8 cellular contexts compared by ENCODE assay signal in genomic region chr7:131110294-131111080, GRCh38.
DNase-seq lines count a peak whose midpoint lies in the region; ATAC-seq and TF ChIP-seq lines count a peak whose summit lies in the region.

No MANE protein-coding gene starts in this region.

- WGBS in SK-N-SH (ENCODE audit: low lambda C conversion rate): 45% methylated on average over 12 of the region's 12 CpGs

- H3K4me3 Mint-ChIP-seq in activated naive CD4-positive, alpha-beta T cell treated with anti-CD3 and anti-CD28 coated beads, Interleukin-2, amount 50 U/mL, for 24 hours: peak overlapping the region; percentile 97
- H3K4me3 Mint-ChIP-seq in neural crest cell: peak overlapping the region; percentile 63

- no peaks in the 10 kb centered on the region for H3K36me3 ChIP-seq in SK-N-SH (replicated peaks in 1 of 2; ENCODE audit: control insufficient read depth in 1 of 2, insufficient read depth in 2 of 2, low read length in 1 of 2)

- H3K9me3 ChIP-seq in SK-N-SH: no peaks in the 10 kb centered on the region

- H3F3A ChIP-seq in SK-N-SH (replicated peaks; ENCODE audit: insufficient read depth): peaks cover 13% of the 10 kb centered on the region

- no peak for TF ChIP-seq EP300 in SK-N-SH (IDR thresholded peaks at IDR 0.05; ENCODE audit: borderline replicate concordance in 1 of 2, low read depth in 1 of 2, low read length in 1 of 2)

- H4K20me1 ChIP-seq in SK-N-SH (ENCODE audit: insufficient read depth): no peaks in the 10 kb centered on the region; the same call in 1 of the 2 replicates

- H3K9me2 ChIP-seq in SK-N-SH: no peaks in the 10 kb centered on the region

- peak overlapping the region; percentile 85 to 93 for H3K4me3 ChIP-seq in SK-N-SH (ENCODE audit: low read depth in 2 of 2, low read length in 1 of 2)

- peak overlapping the region; percentile 52 for H2AFZ ChIP-seq in SK-N-SH (ENCODE audit: low read depth)

- CTCF ChIA-PET in SK-N-SH (lab: Yijun Ruan, JAX): interaction anchor here (1.0 to 2.2 kb wide), 5 partner anchors 11 to 128 kb away, joined by 3 to 10 read pairs (median 5); no protein-coding TSS in a partner anchor

- ATAC-seq in GM18861 (IDR thresholded peaks at IDR 0.05; ENCODE audit: unreplicated experiment) (no peak), GM21390 (IDR thresholded peaks at IDR 0.05; ENCODE audit: unreplicated experiment) (no peak)

- POLR2A ChIA-PET in SK-N-SH (lab: Yijun Ruan, JAX): interaction anchor here (1.0 kb wide), 1 partner anchor 184 kb away, joined by 3 read pairs; no protein-coding TSS in a partner anchor

- H3K27me3 Mint-ChIP-seq in activated naive CD4-positive, alpha-beta T cell treated with anti-CD3 and anti-CD28 coated beads, Interleukin-2, amount 50 U/mL, for 24 hours: no peaks in the 10 kb centered on the region
- peaks cover 73% of the 10 kb centered on the region for H3K27me3 Mint-ChIP-seq in neural crest cell (ENCODE audit: low read depth)

- TF ChIP-seq CTCF in SK-N-SH (IDR thresholded peaks at IDR 0.05) (no peak), neural crest cell (conservative IDR thresholded peaks at IDR 0.05) (no peak)

- peak overlapping the region; percentile 96 for H3K9ac ChIP-seq in SK-N-SH

- peak overlapping the region; percentile 88 for H3K27ac Mint-ChIP-seq in activated naive CD4-positive, alpha-beta T cell treated with anti-CD3 and anti-CD28 coated beads, Interleukin-2, amount 50 U/mL, for 24 hours
- no peak overlapping the region for H3K27ac Mint-ChIP-seq in neural crest cell (ENCODE audit: unreplicated experiment)

- H3K79me2 ChIP-seq in SK-N-SH (ENCODE audit: insufficient read depth): peaks cover 46% of the 10 kb centered on the region

- H3K9me3 Mint-ChIP-seq in activated naive CD4-positive, alpha-beta T cell treated with anti-CD3 and anti-CD28 coated beads, Interleukin-2, amount 50 U/mL, for 24 hours: no peaks in the 10 kb centered on the region
- H3K9me3 Mint-ChIP-seq in neural crest cell: no peaks in the 10 kb centered on the region

- H3K27ac ChIP-seq in SK-N-SH (ENCODE audit: low read depth in 2 of 2, low read length in 1 of 2): peak overlapping the region; percentile 89 to 95

- DNase-seq in activated naive CD4-positive, alpha-beta T cell treated with Interleukin-2 at 50 U/mL for 16 hours: no peak
- no peak for DNase-seq in SK-N-SH
- DNase-seq in fibroblast of gingiva (ENCODE audit: low read depth): peak; percentile 47
- no peak for DNase-seq in neural crest cell (ENCODE audit: low read depth, low spot score)
- no peak for DNase-seq in stimulated activated naive CD4-positive, alpha-beta T cell treated with Interleukin-2 at 50 U/mL for 16 hours (lab: John Stamatoyannopoulos, UW)

- no peaks in the 10 kb centered on the region for H3K36me3 Mint-ChIP-seq in activated naive CD4-positive, alpha-beta T cell treated with anti-CD3 and anti-CD28 coated beads, Interleukin-2, amount 50 U/mL, for 24 hours
- no peaks in the 10 kb centered on the region for H3K36me3 Mint-ChIP-seq in neural crest cell (ENCODE audit: low read depth)

- no peak for TF ChIP-seq RAD21 in SK-N-SH (IDR thresholded peaks at IDR 0.05; ENCODE audit: low read length)

- no peaks in the 10 kb centered on the region for H3K27me3 ChIP-seq in SK-N-SH (ENCODE audit: insufficient read depth)

- peaks cover 0 to 32% of the 10 kb centered on the region in 2 experiments; a peak in 2 of 4 replicates for H3K4me1 ChIP-seq in SK-N-SH (ENCODE audit: control insufficient read depth in 1 of 2, insufficient read depth in 2 of 2, low read depth in 1 of 2, low read length in 1 of 2)

- H3K4me2 ChIP-seq in SK-N-SH: peak overlapping the region; percentile 95

- peaks cover 36% of the 10 kb centered on the region for H3K4me1 Mint-ChIP-seq in activated naive CD4-positive, alpha-beta T cell treated with anti-CD3 and anti-CD28 coated beads, Interleukin-2, amount 50 U/mL, for 24 hours
- H3K4me1 Mint-ChIP-seq in neural crest cell: peaks cover 45% of the 10 kb centered on the region

TF ChIP-seq in SK-N-SH, 30 proteins besides CTCF, POLR2A, EP300 and RAD21 (continues in another document):
- TF ChIP-seq POLR2AphosphoS5 (IDR thresholded peaks at IDR 0.05; ENCODE audit: low read depth, low read length) (no peak), USF1 (IDR thresholded peaks at IDR 0.05; ENCODE audit: borderline replicate concordance, low read depth) (no peak), RFX5 (IDR thresholded peaks at IDR 0.05; ENCODE audit: low read length) (no peak), SIN3A (IDR thresholded peaks at IDR 0.05; ENCODE audit: borderline replicate concordance, low read depth, low read length) (no peak), ELF1 (IDR thresholded peaks at IDR 0.05) (no peak), GABPA (IDR thresholded peaks at IDR 0.05; ENCODE audit: low read depth) (no peak), FOXJ3 (CRISPR knock-in tag; IDR thresholded peaks at IDR 0.05) (no peak), USF2 (IDR thresholded peaks at IDR 0.05; ENCODE audit: borderline replicate concordance, low read depth, low read length) (no peak), NRF1 (IDR thresholded peaks at IDR 0.05; ENCODE audit: low read depth, low read length) (no peak), CHD2 (IDR thresholded peaks at IDR 0.05; ENCODE audit: low read length, partially characterized antibody) (no peak), NFIC (IDR thresholded peaks at IDR 0.05; ENCODE audit: borderline replicate concordance) (no peak), MAX (IDR thresholded peaks at IDR 0.05; ENCODE audit: low read depth) (no peak; the same call in 1 of the 2 replicates), ZBTB33 (IDR thresholded peaks at IDR 0.05; ENCODE audit: borderline replicate concordance, low read depth) (no peak), SMC3 (IDR thresholded peaks at IDR 0.05; ENCODE audit: low read depth, low read length) (0 out of 2 replicates have a peak, but pooled peaks have one; percentile 10), TAF1 (IDR thresholded peaks at IDR 0.05; ENCODE audit: borderline replicate concordance, low read depth, low read length) (peak; percentile 33; the same call in 1 of the 2 replicates)
- TF ChIP-seq, protein P1, sequence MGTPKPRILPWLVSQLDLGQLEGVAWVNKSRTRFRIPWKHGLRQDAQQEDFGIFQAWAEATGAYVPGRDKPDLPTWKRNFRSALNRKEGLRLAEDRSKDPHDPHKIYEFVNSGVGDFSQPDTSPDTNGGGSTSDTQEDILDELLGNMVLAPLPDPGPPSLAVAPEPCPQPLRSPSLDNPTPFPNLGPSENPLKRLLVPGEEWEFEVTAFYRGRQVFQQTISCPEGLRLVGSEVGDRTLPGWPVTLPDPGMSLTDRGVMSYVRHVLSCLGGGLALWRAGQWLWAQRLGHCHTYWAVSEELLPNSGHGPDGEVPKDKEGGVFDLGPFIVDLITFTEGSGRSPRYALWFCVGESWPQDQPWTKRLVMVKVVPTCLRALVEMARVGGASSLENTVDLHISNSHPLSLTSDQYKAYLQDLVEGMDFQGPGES (IDR thresholded peaks at IDR 0.05; ENCODE audit: low read depth, low read length): no peak
